Comparison of ENCODE assay signal across 21 cellular contexts in genomic region chr15:89326316-89326715, GRCh38. TPM values are rescaled to one million over a fixed set of nuclear protein-coding genes. Genes with fewer than 3 reads are reported as not detected.
DNase-seq lines count a peak whose midpoint lies in the region; ATAC-seq and TF ChIP-seq lines count a peak whose summit lies in the region.
"Had no signal": no experiment of that assay in that cellular context is flagged by ENCODE, and none has a peak within 500 bp of the region (broad histone marks: within the 10 kb centered on the region; RNA-seq: fewer than 3 reads in every experiment).

No MANE protein-coding gene starts in this region.

- BruUV-seq in PC-3 (replicated peaks; lab: Mats Ljungman, UMichigan), result no TSS peak

- CTCF ChIA-PET in PC-3 (lab: Charles Lee), result no interaction called here

- H3K27ac Mint-ChIP-seq in natural killer cell, result peak overlapping the region; percentile 23 to 64
- no peak overlapping the region for H3K27ac Mint-ChIP-seq in natural killer cell treated with Interleukin-12 subunit alpha and Interleukin-12 subunit beta and Interleukin-15 and Interleukin-18, amount 100 ng/mL, for 72 hours
- peak overlapping the region; percentile 56 for H3K27ac Mint-ChIP-seq in activated naive CD8-positive, alpha-beta T cell treated with anti-CD3 and anti-CD28 coated beads, Interleukin-2, amount 10 ng/mL, durations not matched to agents 7 days and 5 days
- H3K27ac Mint-ChIP-seq: nephron progenitor cell; T-helper 2 cell treated with Interferon-gamma antibody and Interleukin-4, amounts not matched to agents 5 μg/mL and 100 μg/mL, for 36 hours had no signal

- H3K4me1 Mint-ChIP-seq in natural killer cell, result peaks cover 41 to 67% of the 10 kb centered on the region in 2 donors
- peaks cover 49 to 56% of the 10 kb centered on the region in 2 donors for H3K4me1 Mint-ChIP-seq in natural killer cell treated with Interleukin-12 subunit alpha and Interleukin-12 subunit beta and Interleukin-15 and Interleukin-18, amount 100 ng/mL, for 72 hours (ENCODE audit: low read depth in 2 of 2)
- H3K4me1 Mint-ChIP-seq in activated naive CD8-positive, alpha-beta T cell treated with anti-CD3 and anti-CD28 coated beads, Interleukin-2, amount 10 ng/mL, durations not matched to agents 7 days and 5 days, result peaks cover 28% of the 10 kb centered on the region

- no peaks in the 10 kb centered on the region for H3K27me3 Mint-ChIP-seq in natural killer cell (ENCODE audit: low read depth in 2 of 2)
- H3K27me3 Mint-ChIP-seq in natural killer cell treated with Interleukin-12 subunit alpha and Interleukin-12 subunit beta and Interleukin-15 and Interleukin-18, amount 100 ng/mL, for 72 hours, result no peaks in the 10 kb centered on the region
- H3K27me3 Mint-ChIP-seq in activated naive CD8-positive, alpha-beta T cell treated with anti-CD3 and anti-CD28 coated beads, Interleukin-2, amount 10 ng/mL, durations not matched to agents 7 days and 5 days, result no peaks in the 10 kb centered on the region
- H3K27me3 Mint-ChIP-seq: CD4-positive, alpha-beta memory T cell had no signal

- POLR2A ChIA-PET in activated naive CD8-positive, alpha-beta T cell treated with anti-CD3 and anti-CD28 coated beads, Interleukin-2, amount 10 ng/mL, durations not matched to agents 7 days and 5 days (lab: Charles Lee), result no interaction called here
- POLR2A ChIA-PET in PC-3 (lab: Charles Lee; ENCODE audit: unreplicated experiment), result no interaction called here

- no peak for TF ChIP-seq POLR2A in tibial nerve (IDR thresholded peaks at IDR 0.05)

- H2AFZ ChIP-seq in PC-3 (ENCODE audit: low read length), result no peak overlapping the region

- H3K36me3 ChIP-seq in tibial nerve (peaks cover 5 to 100% (median 77%) of the 10 kb centered on the region in 3 donors), PC-3 (ENCODE audit: low read depth, low read length) (peaks cover 81% of the 10 kb centered on the region)

- no peaks in the 10 kb centered on the region for H3K9me2 ChIP-seq in PC-3 (replicated peaks; ENCODE audit: low read length)

- TF ChIP-seq CTCF in natural killer cell (IDR thresholded peaks at IDR 0.05) (no peak), tibial nerve (IDR thresholded peaks at IDR 0.05) (no peak), PC-3 (conservative IDR thresholded peaks at IDR 0.05; ENCODE audit: low read depth, low read length) (no peak; the same call in 1 of the 2 replicates)

- intact Hi-C loops in natural killer cell (cut with micrococcal nuclease) (no loop called here), PC-3 (cut with micrococcal nuclease) (no loop called here)

- peaks cover 29% of the 10 kb centered on the region for H4K20me1 ChIP-seq in PC-3 (ENCODE audit: low read length)

- no peak for TF ChIP-seq EP300 in tibial nerve (IDR thresholded peaks at IDR 0.05)

- H3K9me3 Mint-ChIP-seq in natural killer cell, result peaks cover 0 to 3% of the 10 kb centered on the region in 2 donors
- no peaks in the 10 kb centered on the region for H3K9me3 Mint-ChIP-seq in natural killer cell treated with Interleukin-12 subunit alpha and Interleukin-12 subunit beta and Interleukin-15 and Interleukin-18, amount 100 ng/mL, for 72 hours
- H3K9me3 Mint-ChIP-seq in activated naive CD8-positive, alpha-beta T cell treated with anti-CD3 and anti-CD28 coated beads, Interleukin-2, amount 10 ng/mL, durations not matched to agents 7 days and 5 days, result no peaks in the 10 kb centered on the region
- H3K9me3 Mint-ChIP-seq: nephron progenitor cell; T-helper 2 cell treated with Interferon-gamma antibody and Interleukin-4, amounts not matched to agents 5 μg/mL and 100 μg/mL, for 36 hours had no signal

- H3K9ac ChIP-seq in PC-3 (ENCODE audit: low read length), result no peak overlapping the region

- 77 to 86% methylated on average over 6 of the region's 6 CpGs for WGBS in tibial nerve, 2 donors

- H3K4me1 ChIP-seq in tibial nerve, result peaks cover 0 to 30% (median 11%) of the 10 kb centered on the region in 4 donors
- peaks cover under 1% of the 10 kb centered on the region; the same call in 1 of the 2 replicates for H3K4me1 ChIP-seq in PC-3 (ENCODE audit: insufficient read depth, low read length)

- H3K27ac ChIP-seq in tibial nerve, result no peak overlapping the region
- no peak overlapping the region for H3K27ac ChIP-seq in PC-3 (ENCODE audit: low read length)
- H3K27ac ChIP-seq: SJCRH30 had no signal

- no peaks in the 10 kb centered on the region for H3F3A ChIP-seq in PC-3 (ENCODE audit: low read length, unreplicated experiment)

- H3K79me2 ChIP-seq in PC-3 (ENCODE audit: low read length), result peaks cover 27% of the 10 kb centered on the region

- H3K4me2 ChIP-seq in PC-3 (ENCODE audit: low read length), result no peak overlapping the region

- DNase-seq in NCI-H2029 treated with DMSO at 0.1 percent for 48 hours (lab: John Stamatoyannopoulos, UW), result peak; percentile 2
- no peak for DNase-seq in NCI-H2029 (lab: John Stamatoyannopoulos, UW)
- no peak for DNase-seq in natural killer cell
- DNase-seq in natural killer cell treated with Interleukin-12 subunit alpha and Interleukin-12 subunit beta and Interleukin-15 and Interleukin-18, amount 100 ng/mL, for 72 hours (ENCODE audit: low spot score), result no peak
- no peak for DNase-seq in activated naive CD8-positive, alpha-beta T cell treated with anti-CD3 and anti-CD28 coated beads, Interleukin-2, amount 10 ng/mL, durations not matched to agents 7 days and 5 days
- DNase-seq in tibial nerve (ENCODE audit: low spot score in 2 of 2), result no peak
- no peak for DNase-seq in PC-3
- DNase-seq: ACHN; activated CD4-positive, CD25-positive, alpha-beta regulatory T cell; CD4-positive, alpha-beta memory T cell; foreskin melanocyte; H7; kidney glomerular epithelial cell; mesendoderm; NCI-H2081 treated with DMSO at 0.1 percent for 48 hours; nephron progenitor cell; SJCRH30; stimulated activated CD4-positive, alpha-beta T cell treated with anti-CD3 and anti-CD28 coated beads, Interleukin-12 subunit alpha, Interleukin-12 subunit beta, amount 100 ng/mL, for 4 hours; stimulated activated naive CD4-positive, alpha-beta T cell treated with Interleukin-2 at 50 U/mL for 16 hours had no signal

- peaks cover under 1% of the 10 kb centered on the region for H3K36me3 Mint-ChIP-seq in natural killer cell
- peaks cover 34% of the 10 kb centered on the region for H3K36me3 Mint-ChIP-seq in natural killer cell treated with Interleukin-12 subunit alpha and Interleukin-12 subunit beta and Interleukin-15 and Interleukin-18, amount 100 ng/mL, for 72 hours
- peaks cover 57% of the 10 kb centered on the region for H3K36me3 Mint-ChIP-seq in activated naive CD8-positive, alpha-beta T cell treated with anti-CD3 and anti-CD28 coated beads, Interleukin-2, amount 10 ng/mL, durations not matched to agents 7 days and 5 days

- no peak overlapping the region for H3K4me3 Mint-ChIP-seq in natural killer cell
- H3K4me3 Mint-ChIP-seq in natural killer cell treated with Interleukin-12 subunit alpha and Interleukin-12 subunit beta and Interleukin-15 and Interleukin-18, amount 100 ng/mL, for 72 hours, result no peak overlapping the region
- H3K4me3 Mint-ChIP-seq in activated naive CD8-positive, alpha-beta T cell treated with anti-CD3 and anti-CD28 coated beads, Interleukin-2, amount 10 ng/mL, durations not matched to agents 7 days and 5 days, result no peak overlapping the region
- H3K4me3 Mint-ChIP-seq: CD4-positive, alpha-beta memory T cell; nephron progenitor cell; T-helper 2 cell treated with Interferon-gamma antibody and Interleukin-4, amounts not matched to agents 5 μg/mL and 100 μg/mL, for 36 hours had no signal

- no peaks in the 10 kb centered on the region for H3K9me3 ChIP-seq in tibial nerve
- no peaks in the 10 kb centered on the region for H3K9me3 ChIP-seq in PC-3 (ENCODE audit: low read length)
- H3K9me3 ChIP-seq: SJCRH30 had no signal

- ATAC-seq in natural killer cell (no peak), PC-3 (no peak), HG02678 (IDR thresholded peaks at IDR 0.05; ENCODE audit: unreplicated experiment) (no peak)
- no peak for ATAC-seq in natural killer cell treated with Interleukin-12 subunit alpha and Interleukin-12 subunit beta and Interleukin-15 and Interleukin-18, amount 100 ng/mL, for 72 hours
- ATAC-seq in activated naive CD8-positive, alpha-beta T cell treated with anti-CD3 and anti-CD28 coated beads, Interleukin-2, amount 10 ng/mL, durations not matched to agents 7 days and 5 days (ENCODE audit: low read depth), result no peak

- H3K27me3 ChIP-seq in tibial nerve (no peaks in the 10 kb centered on the region), PC-3 (ENCODE audit: low read length) (no peaks in the 10 kb centered on the region)
- H3K27me3 ChIP-seq: SJCRH30 had no signal

- H3K4me3 ChIP-seq in tibial nerve, result no peak overlapping the region
- H3K4me3 ChIP-seq in PC-3 (ENCODE audit: low read length), result no peak overlapping the region
- H3K4me3 ChIP-seq: SJCRH30 had no signal

RNA-seq across cellular contexts. Expression of gene POLG, which starts 8.3 kb away (rescaled TPM):
- total RNA-seq in natural killer cell (100 to 1,000 TPM; 205 to 253 (median 238) TPM), tibial nerve (100 to 1,000 TPM in 2 of 4 donors, 10 to 100 TPM in 2; 76.9 to 113 (median 103) TPM), PC-3 (2014; rRNA removed) (72.4 and 83.5 TPM in 2 replicates)
- 100 to 1,000 TPM; 169 to 184 TPM for total RNA-seq in natural killer cell treated with Interleukin-12 subunit alpha and Interleukin-12 subunit beta and Interleukin-15 and Interleukin-18, amount 100 ng/mL, for 72 hours
- total RNA-seq in activated naive CD8-positive, alpha-beta T cell treated with anti-CD3 and anti-CD28 coated beads, Interleukin-2, amount 10 ng/mL, durations not matched to agents 7 days and 5 days, result 100 to 1,000 TPM; 138 to 139 TPM

Comparison
In these comparisons a context has a peak if more than half of its experiments do, and no peak if none do; other contexts are left out.
1. H3K27ac Mint-ChIP-seq: peak in natural killer cell (2 of 2) and activated naive CD8-positive, alpha-beta T cell treated with anti-CD3 and anti-CD28 coated beads, Interleukin-2, amount 10 ng/mL, durations not matched to agents 7 days and 5 days (single experiment); none in natural killer cell treated with Interleukin-12 subunit alpha and Interleukin-12 subunit beta and Interleukin-15 and Interleukin-18, amount 100 ng/mL, for 72 hours (0 of 2).